ENCODE assay signal across 21 cellular contexts in the genomic region with DNA sequence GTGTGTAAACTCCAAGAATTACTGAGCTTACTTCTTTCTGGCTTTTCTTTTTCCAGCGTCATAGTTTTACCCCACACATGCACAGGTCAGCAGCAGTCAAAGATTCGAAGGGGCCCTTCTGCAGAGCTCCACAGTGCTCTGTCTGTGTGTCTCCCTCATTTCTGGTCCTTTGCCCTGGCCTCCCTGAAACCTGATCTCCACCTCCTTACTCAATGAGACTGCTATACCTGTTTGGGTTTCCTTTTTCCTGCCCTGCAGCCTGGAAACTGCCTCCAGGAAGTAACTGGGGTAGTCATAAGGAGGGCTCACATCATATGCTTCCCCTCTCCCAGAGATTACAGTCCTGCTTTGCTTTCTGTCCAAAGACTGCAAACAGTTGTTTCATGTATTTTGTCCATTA.
"Had no signal": no experiment of that assay in that cellular context is flagged by ENCODE, and none has a peak within 500 bp of the region (broad histone marks: within the 10 kb centered on the region; RNA-seq: fewer than 3 reads in every experiment).

No MANE protein-coding gene starts in this region.

- H3K4me1 ChIP-seq: adrenal gland, left ventricle myocardium inferior, sigmoid colon, upper lobe of left lung had no signal

- H3K27ac ChIP-seq: adrenal gland, left ventricle myocardium inferior, sigmoid colon, thoracic aorta, upper lobe of left lung, WERI-Rb-1 had no signal

- H3K9me3 Mint-ChIP-seq: activated naive CD4-positive, alpha-beta T cell treated with anti-CD3 and anti-CD28 coated beads, Interleukin-2, amount 50 U/mL, for 72 hours; nephron; stimulated activated naive B cell treated with anti-CD40 and anti-IgM and Interleukin-4, amounts not matched to agents 10 μg/mL and 1 μg/mL and 100 μg/mL, for 72 hours had no signal

- ATAC-seq: activated naive CD4-positive, alpha-beta T cell treated with anti-CD3 and anti-CD28 coated beads, Interleukin-2, amount 50 U/mL, for 72 hours; stimulated activated naive B cell treated with anti-CD40 and anti-IgM and Interleukin-4, amounts not matched to agents 10 μg/mL and 1 μg/mL and 100 μg/mL, for 72 hours had no signal

- H3K4me3 Mint-ChIP-seq: activated T-helper 1 cell treated with anti-CD3 and anti-CD28 coated beads, Interleukin-12 subunit alpha, Interleukin-12 subunit beta, Interleukin-2, Interleukin-4 antibody, amounts not matched to agents 30 ng/mL and 10 ng/mL and 1 ng/mL, durations not matched to agents 14 hours and 24 hours and 36 hours; nephron; stimulated activated naive B cell treated with anti-CD40 and anti-IgM and Interleukin-4, amounts not matched to agents 10 μg/mL and 1 μg/mL and 100 μg/mL, for 72 hours had no signal

- H3K27me3 ChIP-seq: adrenal gland, sigmoid colon, upper lobe of left lung had no signal

- H3K9me3 ChIP-seq: adrenal gland, left ventricle myocardium inferior, sigmoid colon, thoracic aorta, upper lobe of left lung had no signal

- H3K27me3 Mint-ChIP-seq: stimulated activated naive B cell treated with anti-CD40 and anti-IgM and Interleukin-4, amounts not matched to agents 10 μg/mL and 1 μg/mL and 100 μg/mL, for 72 hours had no signal

- H3K36me3 Mint-ChIP-seq: activated naive CD4-positive, alpha-beta T cell treated with anti-CD3 and anti-CD28 coated beads, Interleukin-2, amount 50 U/mL, for 72 hours; stimulated activated naive B cell treated with anti-CD40 and anti-IgM and Interleukin-4, amounts not matched to agents 10 μg/mL and 1 μg/mL and 100 μg/mL, for 72 hours had no signal

- FAIRE-seq: keratinocyte had no signal

- DNase-seq: activated CD4-positive, alpha-beta T cell treated with anti-CD3 and anti-CD28 coated beads, Interleukin-2, amount 50 U/mL, for 4 hours; activated gamma-delta T cell treated with Interleukin-2 at 50 U/mL for 16 hours; adrenal gland; effector CD8-positive, alpha-beta T cell; hippocampal formation; left ventricle myocardium inferior; mammary epithelial cell; midbrain; occipital lobe; posterior cingulate gyrus; sigmoid colon; stimulated activated CD4-positive, alpha-beta T cell treated with anti-CD3 and anti-CD28 coated beads, Interleukin-4, amount 100 ng/mL, for 4 hours; stimulated activated naive B cell treated with anti-CD40 and anti-IgM and Interleukin-4, amounts not matched to agents 10 μg/mL and 1 μg/mL and 100 μg/mL, for 72 hours; T-helper 2 cell; upper lobe of left lung; WERI-Rb-1 had no signal

- H3K36me3 ChIP-seq: adrenal gland, left ventricle myocardium inferior, sigmoid colon, thoracic aorta, upper lobe of left lung, WERI-Rb-1 had no signal

- H3K4me3 ChIP-seq: adrenal gland, left ventricle myocardium inferior, sigmoid colon, thoracic aorta, upper lobe of left lung had no signal

- H3K27ac Mint-ChIP-seq: activated naive CD4-positive, alpha-beta T cell treated with anti-CD3 and anti-CD28 coated beads, Interleukin-2, amount 50 U/mL, for 72 hours; activated T-helper 1 cell treated with anti-CD3 and anti-CD28 coated beads, Interleukin-12 subunit alpha, Interleukin-12 subunit beta, Interleukin-2, Interleukin-4 antibody, amounts not matched to agents 30 ng/mL and 10 ng/mL and 1 ng/mL, durations not matched to agents 14 hours and 24 hours and 36 hours; nephron; stimulated activated naive B cell treated with anti-CD40 and anti-IgM and Interleukin-4, amounts not matched to agents 10 μg/mL and 1 μg/mL and 100 μg/mL, for 72 hours had no signal

- H3K4me1 Mint-ChIP-seq: nephron; stimulated activated naive B cell treated with anti-CD40 and anti-IgM and Interleukin-4, amounts not matched to agents 10 μg/mL and 1 μg/mL and 100 μg/mL, for 72 hours had no signal
